15 cellular contexts compared by ENCODE assay signal in the genomic region with DNA sequence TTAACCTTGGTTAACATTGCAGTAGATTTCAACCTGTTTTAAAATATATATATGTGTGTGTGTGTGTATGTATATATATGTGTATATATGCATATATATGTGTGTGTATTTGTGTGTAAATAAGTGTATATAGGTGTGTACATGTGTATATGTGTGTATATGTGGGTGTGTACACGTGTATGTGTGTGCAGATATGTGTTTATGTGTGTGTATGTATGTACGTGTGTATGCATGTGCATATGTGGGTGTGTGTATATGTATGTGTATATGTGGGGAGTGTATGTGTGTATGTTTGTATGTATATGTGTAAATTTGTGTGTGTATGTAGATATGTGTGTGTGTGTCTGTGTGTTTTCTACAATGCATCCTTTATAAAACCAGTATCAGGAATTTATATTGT.
"Had no signal": no experiment of that assay in that cellular context is flagged by ENCODE, and none has a peak within 500 bp of the region (broad histone marks: within the 10 kb centered on the region; RNA-seq: fewer than 3 reads in every experiment).

No MANE protein-coding gene starts in this region.

- H3K4me3 Mint-ChIP-seq: activated naive CD4-positive, alpha-beta T cell treated with anti-CD3 and anti-CD28 coated beads for 36 hours; activated T-cell treated with anti-CD3 and anti-CD28 coated beads, Interleukin-2, amount 50 U/mL, for 4 hours; brain; nephron progenitor cell; T-helper 1 cell treated with Interleukin-12 subunit alpha and Interleukin-12 subunit beta and Interleukin-4 antibody, amounts not matched to agents 30 μg/mL and 1 μg/mL, for 36 hours had no signal

- H3K9me3 ChIP-seq: tibial nerve had no signal

- H3K36me3 Mint-ChIP-seq: brain had no signal

- H3K9me3 Mint-ChIP-seq: activated naive CD4-positive, alpha-beta T cell treated with anti-CD3 and anti-CD28 coated beads for 36 hours; activated T-cell treated with anti-CD3 and anti-CD28 coated beads, Interleukin-2, amount 50 U/mL, for 4 hours; brain; nephron progenitor cell; T-helper 1 cell treated with Interleukin-12 subunit alpha and Interleukin-12 subunit beta and Interleukin-4 antibody, amounts not matched to agents 30 μg/mL and 1 μg/mL, for 36 hours had no signal

- H3K36me3 ChIP-seq: tibial nerve had no signal

- H3K4me1 ChIP-seq: tibial nerve had no signal

- FAIRE-seq: islet of Langerhans had no signal

- H3K27ac Mint-ChIP-seq: activated naive CD4-positive, alpha-beta T cell treated with anti-CD3 and anti-CD28 coated beads for 36 hours; brain; nephron progenitor cell; T-helper 1 cell treated with Interleukin-12 subunit alpha and Interleukin-12 subunit beta and Interleukin-4 antibody, amounts not matched to agents 30 μg/mL and 1 μg/mL, for 36 hours had no signal

- DNase-seq: activated CD4-positive, alpha-beta T cell treated with anti-CD3 and anti-CD28 coated beads, Interleukin-2, amount 50 U/mL, for 1 hour; activated CD8-positive, alpha-beta memory T cell treated with anti-CD3 and anti-CD28 coated beads, Interleukin-2, amount 50 U/mL, for 4 hours; activated naive CD4-positive, alpha-beta T cell treated with anti-CD3 and anti-CD28 coated beads for 36 hours; activated T-cell treated with anti-CD3 and anti-CD28 coated beads, Interleukin-2, amount 50 U/mL, for 4 hours; central memory CD4-positive, alpha-beta T cell; left cardiac atrium; nephron progenitor cell; occipital lobe; retina; stimulated activated CD4-positive, alpha-beta T cell treated with anti-CD3 and anti-CD28 coated beads, Interleukin-2, amount 100 ng/mL, for 24 hours; stimulated activated naive CD4-positive, alpha-beta T cell treated with Interleukin-2 at 50 U/mL for 16 hours had no signal

- ATAC-seq: activated T-cell treated with anti-CD3 and anti-CD28 coated beads, Interleukin-2, amount 50 U/mL, for 4 hours; left cardiac atrium had no signal
